ENCODE assay signal across 20 cellular contexts in the genomic region with DNA sequence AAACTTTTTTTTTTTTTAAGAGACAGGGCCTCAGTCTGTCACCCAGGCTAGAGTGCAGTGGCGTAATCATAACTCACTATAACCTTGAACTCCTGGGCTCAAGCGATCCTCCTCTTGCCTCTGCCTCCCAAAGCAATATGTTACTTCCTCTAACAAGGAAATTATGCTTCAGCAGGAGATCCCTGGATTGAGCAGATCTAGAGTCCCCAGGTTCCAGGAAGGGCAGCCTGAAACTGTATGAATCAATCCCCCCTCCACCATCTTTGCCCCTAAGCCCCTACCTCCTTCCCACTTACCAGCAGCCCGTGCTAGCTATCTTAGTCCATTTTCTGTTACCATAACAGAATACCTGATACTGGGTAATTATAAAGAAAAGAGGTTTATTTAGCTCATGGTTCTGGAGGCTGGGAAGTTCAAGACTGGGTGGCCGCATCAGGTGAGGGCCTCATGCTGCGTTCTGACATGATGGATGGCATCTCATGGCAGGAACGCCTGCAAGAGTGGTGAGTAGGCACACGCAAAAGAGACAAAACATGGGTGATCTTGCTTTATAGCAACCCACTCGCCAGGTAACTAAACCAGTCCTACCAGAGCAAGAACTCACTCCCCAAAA. TPM values are rescaled to one million over a fixed set of nuclear protein-coding genes. Genes with fewer than 3 reads are reported as not detected.
DNase-seq lines count a peak whose midpoint lies in the region; ATAC-seq, FAIRE-seq and TF ChIP-seq lines count a peak whose summit lies in the region.
"Had no signal": no experiment of that assay in that cellular context is flagged by ENCODE, and none has a peak within 500 bp of the region (broad histone marks: within the 10 kb centered on the region; RNA-seq: fewer than 3 reads in every experiment).

No MANE protein-coding gene starts in this region.

- DNase-seq in heart right ventricle (no peak), left ventricle myocardium superior (no peak), K562 (ENCODE audit: extremely low read depth in 1 of 4, low spot score in 3 of 4) (no peak), tibial nerve (ENCODE audit: low spot score in 2 of 2) (no peak), nephron progenitor cell (no peak), activated gamma-delta T cell treated with Interleukin-2 at 50 U/mL for 16 hours (no peak), H7 (no peak)
- DNase-seq: AML-193, Calu3, DMS79, NCI-H187, NCI-H446 treated with DMSO at 0.1 percent for 48 hours, SHP77 had no signal

- no peak for ATAC-seq in heart right ventricle
- ATAC-seq in left ventricle myocardium superior, result no peak
- no peak for ATAC-seq in K562
- ATAC-seq: A549, HCT116, Panc1 had no signal

- no peaks in the 10 kb centered on the region for H3K79me2 ChIP-seq in K562 (ENCODE audit: control insufficient read depth, insufficient read depth, low read length)

- no peak for FAIRE-seq in K562 (lab: Jason Lieb, UNC)
- FAIRE-seq: A549, G401.6, GM12892, GM19239 had no signal

- H3K4me1 Mint-ChIP-seq in nephron (peaks cover 44% of the 10 kb centered on the region), nephron progenitor cell (peaks cover 56% of the 10 kb centered on the region)

- WGBS in heart right ventricle, 2 donors, result 96% methylated on average over 8 of the region's 8 CpGs
- 82% methylated on average over 8 of the region's 8 CpGs for WGBS in K562 (ENCODE audit: insufficient coverage, low coverage, missing lambda C conversion rate)
- 91% methylated on average over 8 of the region's 8 CpGs for WGBS in tibial nerve, 2 donors

- no peak for TF ChIP-seq RAD21 in K562 (CRISPR knock-in tag; conservative IDR thresholded peaks at IDR 0.05 in 1 of 2, IDR thresholded peaks at IDR 0.05 in 1 of 2)

- no peak overlapping the region for H2AFZ ChIP-seq in K562 (ENCODE audit: low read depth, low read length)

- no peak for TF ChIP-seq CTCF in heart right ventricle (IDR thresholded peaks at IDR 0.05)
- TF ChIP-seq CTCF in K562 (IDR thresholded peaks at IDR 0.05 in 2 of 3, conservative IDR thresholded peaks at IDR 0.05 in 1 of 3; ENCODE audit: insufficient read depth in 2 of 3, low read depth in 1 of 3, low read length in 3 of 3), result no peak
- TF ChIP-seq CTCF in nephron (IDR thresholded peaks at IDR 0.05; ENCODE audit: unreplicated experiment in 3 of 3), result no peak
- no peak for TF ChIP-seq CTCF in tibial nerve (IDR thresholded peaks at IDR 0.05)
- no peak for TF ChIP-seq CTCF in nephron progenitor cell (IDR thresholded peaks at IDR 0.05)

- H3K36me3 ChIP-seq in heart right ventricle, result peaks cover 0 to 59% (median 22%) of the 10 kb centered on the region in 9 donors
- H3K36me3 ChIP-seq in K562 (ENCODE audit: control insufficient read depth, insufficient read depth, low read length), result no peaks in the 10 kb centered on the region
- H3K36me3 ChIP-seq in tibial nerve, result peaks cover 0 to 44% (median 2%) of the 10 kb centered on the region in 3 donors
- H3K36me3 ChIP-seq in H7 (replicated peaks; ENCODE audit: control insufficient read depth, insufficient read depth, low read length), result no peaks in the 10 kb centered on the region

- POLR2A ChIA-PET in K562 (lab: Yijun Ruan, JAX), result no interaction called here

- peak overlapping the region in 2 of 3 experiments; percentile 42 to 95 for H3K27ac Mint-ChIP-seq in nephron
- H3K27ac Mint-ChIP-seq in nephron progenitor cell, result no peak overlapping the region

- H3K4me3 Mint-ChIP-seq in nephron (no peak overlapping the region), nephron progenitor cell (no peak overlapping the region)

- TF ChIP-seq EP300 in K562 (IDR thresholded peaks at IDR 0.05; ENCODE audit: low read length), result no peak
- no peak for TF ChIP-seq EP300 in tibial nerve (IDR thresholded peaks at IDR 0.05)

- TF ChIP-seq POLR2A in K562 (conservative IDR thresholded peaks at IDR 0.05), result no peak
- no peak for TF ChIP-seq POLR2A in tibial nerve (IDR thresholded peaks at IDR 0.05)

- in situ Hi-C loops in K562 (cut with MboI), result loop anchor here (25.0 kb wide), 1 partner anchor 599 kb away; the partner anchor contains the start of gene SLC4A8

- CTCF ChIA-PET in K562 (lab: Yijun Ruan, JAX; ENCODE audit: low intra/inter-chr PET ratio), result no interaction called here

- no peaks in the 10 kb centered on the region for H4K20me1 ChIP-seq in K562 (replicated peaks; ENCODE audit: control insufficient read depth, insufficient read depth, low read length)

- no peaks in the 10 kb centered on the region for H3K9me3 Mint-ChIP-seq in nephron
- H3K9me3 Mint-ChIP-seq in nephron progenitor cell, result no peaks in the 10 kb centered on the region

- H3K27me3 Mint-ChIP-seq in nephron (ENCODE audit: low read depth) (peaks cover 12% of the 10 kb centered on the region), nephron progenitor cell (ENCODE audit: low read depth, poor library complexity) (peaks cover 42% of the 10 kb centered on the region)

- no TSS peak for BruUV-seq in K562 (replicated peaks; lab: Mats Ljungman, UMichigan)

- no peak overlapping the region for H3K9ac ChIP-seq in K562 (ENCODE audit: insufficient read depth in 1 of 2, low read depth in 2 of 2, low read length in 2 of 2)

- H3K4me3 ChIP-seq in heart right ventricle, result no peak overlapping the region
- H3K4me3 ChIP-seq in K562, result no peak overlapping the region
- no peak overlapping the region for H3K4me3 ChIP-seq in tibial nerve
- no peak overlapping the region for H3K4me3 ChIP-seq in H7 (ENCODE audit: insufficient read depth, low read depth, low read length)
- H3K4me3 ChIP-seq: A549 had no signal

- H3K9me3 ChIP-seq in heart right ventricle (no peaks in the 10 kb centered on the region), K562 (replicated peaks; ENCODE audit: control insufficient read depth, insufficient read depth, low read depth, low read length) (no peaks in the 10 kb centered on the region), tibial nerve (no peaks in the 10 kb centered on the region)
- H3K9me3 ChIP-seq: A549 had no signal

- intact Hi-C loops in heart right ventricle (cut with DNase I) (no loop called here), left ventricle myocardium superior (cut with micrococcal nuclease) (no loop called here), K562 (cut with micrococcal nuclease) (no loop called here)

- H3K4me1 ChIP-seq in heart right ventricle (peaks cover 8 to 45% (median 34%) of the 10 kb centered on the region in 9 donors), K562 (replicated peaks in 1 of 2; ENCODE audit: control insufficient read depth in 2 of 2, insufficient read depth in 2 of 2, low read length in 2 of 2) (peaks cover 20 to 31% of the 10 kb centered on the region in 2 experiments), tibial nerve (peaks cover 0 to 50% (median 32%) of the 10 kb centered on the region in 4 donors)

- H3K27me3 ChIP-seq in heart right ventricle (peaks cover 0 to 16% (median 3%) of the 10 kb centered on the region in 7 donors), K562 (ENCODE audit: control insufficient read depth in 2 of 2, insufficient read depth in 2 of 2, low read length in 2 of 2) (no peaks in the 10 kb centered on the region), tibial nerve (no peaks in the 10 kb centered on the region), H7 (ENCODE audit: control insufficient read depth, insufficient read depth, low read length) (peaks cover 48% of the 10 kb centered on the region)

- H3K9me1 ChIP-seq in K562 (ENCODE audit: control insufficient read depth, insufficient read depth, low read length), result no peaks in the 10 kb centered on the region

- no peak overlapping the region for H3K4me2 ChIP-seq in K562 (ENCODE audit: insufficient read depth, low read length)
- H3K4me2 ChIP-seq: A549 had no signal

- H3K27ac ChIP-seq in heart right ventricle (peak overlapping the region in 7 of 10 donors; percentile 28 to 98 (median 96)), K562 (ENCODE audit: extremely low read depth, low read depth, low read length) (no peak overlapping the region), tibial nerve (peak overlapping the region; percentile 88 to 96 (median 93))
- H3K27ac ChIP-seq: A549 had no signal

- H3K36me3 Mint-ChIP-seq in nephron (ENCODE audit: low read depth) (peaks cover 28% of the 10 kb centered on the region), nephron progenitor cell (ENCODE audit: low read depth) (peaks cover 36% of the 10 kb centered on the region)

RNA-seq across cellular contexts. Expression of gene TAMALIN, which starts 5.0 kb away (rescaled TPM):
- total RNA-seq in heart right ventricle (10 to 100 TPM; 16.6 to 47.0 (median 23.9) TPM), left ventricle myocardium superior (22.2 TPM), K562 (2014; rRNA removed) (0.82 and 1.5 TPM in 2 replicates), K562 (2014; rRNA removed; fragmentation: Illumina TruSeq; extraction: Trizol) (0.70 and 1.3 TPM in 2 replicates), K562 (2015; rRNA removed; fragmentation: Illumina TruSeq; extraction: Trizol) (2.2 and 3.2 TPM in 2 replicates), K562 (2021) (1.3 and 1.5 TPM in 2 replicates), tibial nerve (10 to 100 TPM; 30.6 to 54.0 (median 37.8) TPM)
- polyA plus RNA-seq in heart right ventricle (10 to 100 TPM; 27.2 to 58.8 TPM), K562 (2011; rRNA removed) (0.74 and 1.1 TPM in 2 replicates), K562 (2014; fragmentation: Illumina TruSeq; extraction: Trizol) (0.65 and 1.1 TPM in 2 replicates), K562 (2014; fragmentation: Nextera tagmentation; extraction: Ambion mirVana) (not detected), K562 (2014; rRNA removed) (1.2 and 1.5 TPM in 2 replicates)
- 3.2 and 11.3 TPM in 2 replicates for total RNA-seq in K562 (2011; cell fraction: chromatin; rRNA removed; ENCODE audit: low replicate concordance)
- 5.7 and 10.0 TPM in 2 replicates for total RNA-seq in K562 (2011; cell fraction: nucleolus; rRNA removed)
- total RNA-seq in K562 (2011; cell fraction: nucleoplasm; rRNA removed), result 3.2 and 3.4 TPM in 2 replicates
- 0.46 and 1.4 TPM in 2 replicates for polyA plus RNA-seq in K562 (2011; cell fraction: cytosol; rRNA removed)
- 2.5 and 2.6 TPM in 2 replicates for polyA plus RNA-seq in K562 (2011; cell fraction: nucleus; rRNA removed)
- 4.8 and 8.3 TPM in 2 replicates for polyA plus RNA-seq in K562 (2012)
- 0.96 and 1.2 TPM in 2 replicates for polyA minus RNA-seq in K562 (2011; rRNA and poly(A)+ RNA removed)
- 6.1 TPM in 1 of 2 replicates, not detected in the other for polyA minus RNA-seq in K562 (2011; cell fraction: cytosol; rRNA and poly(A)+ RNA removed)
- 1.8 and 2.4 TPM in 2 replicates for polyA minus RNA-seq in K562 (2011; cell fraction: nucleus; rRNA and poly(A)+ RNA removed)
- total RNA-seq in H7 (2014; rRNA removed; shearing (Covaris generic)), result 2.2 and 3.6 TPM in 2 replicates
- total RNA-seq: Calu3 had no signal

RNA-seq across cellular contexts. Expression of gene NR4A1, which starts 39.5 kb away (rescaled TPM):
- total RNA-seq in heart right ventricle, result 100 to 1,000 TPM in 6 of 10 donors, 10 to 100 TPM in 4; 34.6 to 588 (median 105) TPM
- 10 to 100 TPM; 53.2 to 83.0 TPM for polyA plus RNA-seq in heart right ventricle
- 58.9 TPM for total RNA-seq in left ventricle myocardium superior
- 5.4 and 21.5 TPM in 2 replicates for total RNA-seq in K562 (2011; cell fraction: chromatin; rRNA removed; ENCODE audit: low replicate concordance)
- total RNA-seq in K562 (2011; cell fraction: nucleolus; rRNA removed), result 6.6 and 15.5 TPM in 2 replicates
- 6.7 and 7.1 TPM in 2 replicates for total RNA-seq in K562 (2011; cell fraction: nucleoplasm; rRNA removed)
- total RNA-seq in K562 (2014; rRNA removed), result 2.0 and 2.2 TPM in 2 replicates
- total RNA-seq in K562 (2014; rRNA removed; fragmentation: Illumina TruSeq; extraction: Trizol), result 0.47 and 0.86 TPM in 2 replicates
- 0.07 and 0.34 TPM in 2 replicates for total RNA-seq in K562 (2015; rRNA removed; fragmentation: Illumina TruSeq; extraction: Trizol)
- 4.4 and 4.7 TPM in 2 replicates for total RNA-seq in K562 (2021)
- 2.0 and 3.2 TPM in 2 replicates for polyA plus RNA-seq in K562 (2011; rRNA removed)
- polyA plus RNA-seq in K562 (2011; cell fraction: cytosol; rRNA removed), result 3.2 and 7.1 TPM in 2 replicates
- polyA plus RNA-seq in K562 (2011; cell fraction: nucleus; rRNA removed), result 6.6 and 13.3 TPM in 2 replicates
- polyA plus RNA-seq in K562 (2012), result 3.6 and 4.4 TPM in 2 replicates
- 1.7 and 2.4 TPM in 2 replicates for polyA plus RNA-seq in K562 (2014; fragmentation: Illumina TruSeq; extraction: Trizol)
- polyA plus RNA-seq in K562 (2014; fragmentation: Nextera tagmentation; extraction: Ambion mirVana), result under 1 TPM in 1 of 2 experiments, not detected in 1; 0.08 TPM
- 1.7 and 2.7 TPM in 2 replicates for polyA plus RNA-seq in K562 (2014; rRNA removed)
- polyA minus RNA-seq in K562 (2011; rRNA and poly(A)+ RNA removed), result 0.72 and 0.95 TPM in 2 replicates
- 3.7 and 7.6 TPM in 2 replicates for polyA minus RNA-seq in K562 (2011; cell fraction: cytosol; rRNA and poly(A)+ RNA removed)
- 2.8 and 3.4 TPM in 2 replicates for polyA minus RNA-seq in K562 (2011; cell fraction: nucleus; rRNA and poly(A)+ RNA removed)
- 1,000 to 10,000 TPM in 1 of 4 donors, 100 to 1,000 TPM in 3; 390 to 1,252 (median 718) TPM for total RNA-seq in tibial nerve
- 11.8 and 29.6 TPM in 2 replicates for total RNA-seq in H7 (2014; rRNA removed; shearing (Covaris generic))

RNA-seq across cellular contexts. Expression of gene ATG101, which starts 58.1 kb away (rescaled TPM):
- total RNA-seq in heart right ventricle (10 to 100 TPM; 17.5 to 31.8 (median 22.2) TPM), left ventricle myocardium superior (26.5 TPM), K562 (2014; rRNA removed) (50.5 and 52.4 TPM in 2 replicates), K562 (2014; rRNA removed; fragmentation: Illumina TruSeq; extraction: Trizol) (15.0 and 20.8 TPM in 2 replicates), K562 (2015; rRNA removed; fragmentation: Illumina TruSeq; extraction: Trizol) (29.7 and 31.8 TPM in 2 replicates), K562 (2021) (38.0 and 38.1 TPM in 2 replicates), tibial nerve (10 to 100 TPM; 32.6 to 49.6 (median 37.5) TPM)
- polyA plus RNA-seq in heart right ventricle (10 to 100 TPM; 14.6 to 90.2 TPM), K562 (2011; rRNA removed) (40.0 and 44.4 TPM in 2 replicates), K562 (2014; fragmentation: Illumina TruSeq; extraction: Trizol) (29.1 and 34.1 TPM in 2 replicates), K562 (2014; fragmentation: Nextera tagmentation; extraction: Ambion mirVana) (1 to 10 TPM; 2.9 to 3.9 TPM), K562 (2014; rRNA removed) (39.9 and 42.9 TPM in 2 replicates)
- 24.2 and 53.2 TPM in 2 replicates for total RNA-seq in K562 (2011; cell fraction: chromatin; rRNA removed; ENCODE audit: low replicate concordance)
- 52.9 and 58.2 TPM in 2 replicates for total RNA-seq in K562 (2011; cell fraction: nucleolus; rRNA removed)
- total RNA-seq in K562 (2011; cell fraction: nucleoplasm; rRNA removed), result 34.3 and 38.9 TPM in 2 replicates
- polyA plus RNA-seq in K562 (2011; cell fraction: cytosol; rRNA removed), result 44.9 and 61.0 TPM in 2 replicates
- polyA plus RNA-seq in K562 (2011; cell fraction: nucleus; rRNA removed), result 29.2 and 42.6 TPM in 2 replicates
- 36.2 and 43.3 TPM in 2 replicates for polyA plus RNA-seq in K562 (2012)
- polyA minus RNA-seq in K562 (2011; rRNA and poly(A)+ RNA removed), result 36.0 and 46.8 TPM in 2 replicates
- 12.4 and 14.5 TPM in 2 replicates for polyA minus RNA-seq in K562 (2011; cell fraction: cytosol; rRNA and poly(A)+ RNA removed)
- 16.6 and 19.2 TPM in 2 replicates for polyA minus RNA-seq in K562 (2011; cell fraction: nucleus; rRNA and poly(A)+ RNA removed)
- total RNA-seq in H7 (2014; rRNA removed; shearing (Covaris generic)), result 67.3 and 75.7 TPM in 2 replicates
